ENCODE assay signal across 13 cellular contexts in genomic region chr14:54556535-54556934, GRCh38.
"Had no signal": no experiment of that assay in that cellular context is flagged by ENCODE, and none has a peak within 500 bp of the region (broad histone marks: within the 10 kb centered on the region; RNA-seq: fewer than 3 reads in every experiment).

No MANE protein-coding gene starts in this region.

- ATAC-seq: body of pancreas; gastroesophageal sphincter; lower lobe of right lung; naive thymus-derived CD4-positive, alpha-beta T cell had no signal

- H3K4me3 ChIP-seq: body of pancreas, gastroesophageal sphincter, lower lobe of right lung, right atrium auricular region, smooth muscle cell, tibial artery had no signal

- DNase-seq: activated T-cell treated with anti-CD3 and anti-CD28 coated beads, Interleukin-2, amount 50 U/mL, for 1 hour; amniotic stem cell; body of pancreas; central memory CD4-positive, alpha-beta T cell; effector memory CD4-positive, alpha-beta T cell; kidney; lower lobe of right lung; naive thymus-derived CD4-positive, alpha-beta T cell; tibial artery had no signal

- FAIRE-seq: kidney, TTC549 had no signal

- H3K27me3 ChIP-seq: body of pancreas, right atrium auricular region had no signal

- H3K9me3 ChIP-seq: body of pancreas, gastroesophageal sphincter, lower lobe of right lung, right atrium auricular region, tibial artery had no signal

- H3K36me3 ChIP-seq: gastroesophageal sphincter, lower lobe of right lung, right atrium auricular region, tibial artery had no signal

- H3K4me1 ChIP-seq: body of pancreas, gastroesophageal sphincter, lower lobe of right lung, right atrium auricular region, tibial artery had no signal

- H3K27ac ChIP-seq: body of pancreas, gastroesophageal sphincter, lower lobe of right lung, right atrium auricular region, tibial artery had no signal
